1 cellular context compared by ENCODE assay signal in the genomic region with DNA sequence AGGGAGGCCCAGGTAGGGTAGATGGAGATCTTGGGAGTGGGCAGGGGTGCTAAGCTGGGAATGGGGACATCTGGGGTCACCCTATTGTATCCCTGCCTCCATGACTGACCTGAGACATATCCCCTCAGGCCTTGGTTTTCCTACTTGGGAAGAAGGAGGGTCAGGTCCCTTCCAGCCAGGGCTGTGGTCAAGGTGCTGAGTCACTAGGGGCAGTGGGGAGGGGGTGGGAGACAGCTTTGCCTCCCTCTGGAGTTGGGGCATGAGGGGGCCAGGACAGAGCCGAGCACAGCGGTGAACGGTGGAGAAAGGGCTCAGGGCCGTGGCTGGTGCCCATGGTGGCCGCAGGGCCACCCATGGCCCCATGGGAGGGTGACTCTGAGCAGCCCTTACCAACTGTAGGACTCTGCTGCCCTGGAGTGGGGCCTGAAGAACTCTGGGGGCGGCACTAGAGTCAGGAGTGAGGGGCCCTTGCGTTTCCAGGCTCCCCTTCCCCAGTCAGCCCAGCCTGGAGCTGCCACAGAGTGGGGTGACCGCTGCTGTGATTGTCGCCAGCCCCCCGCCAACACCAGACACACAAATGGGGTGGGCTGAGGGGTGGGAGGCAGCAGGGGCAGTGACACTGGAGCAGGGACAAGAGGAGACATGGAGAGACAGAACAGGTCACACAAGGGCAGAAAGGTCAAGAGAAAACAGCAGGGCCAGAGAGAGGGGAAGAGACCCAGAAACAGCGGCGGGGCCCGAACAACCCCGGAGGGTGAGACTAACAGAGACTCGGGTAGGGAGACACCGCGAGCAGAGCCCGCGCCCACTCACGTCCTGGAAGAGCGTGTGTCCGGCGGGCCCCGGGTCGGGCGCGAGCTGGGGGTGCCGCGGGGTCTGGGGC.
TF ChIP-seq lines count a peak whose summit lies in the region.

No MANE protein-coding gene starts in this region.

TF ChIP-seq in WTC11, 78 proteins besides CTCF, POLR2A, EP300 and RAD21 (continued from another document):
- TF ChIP-seq, protein P1, sequence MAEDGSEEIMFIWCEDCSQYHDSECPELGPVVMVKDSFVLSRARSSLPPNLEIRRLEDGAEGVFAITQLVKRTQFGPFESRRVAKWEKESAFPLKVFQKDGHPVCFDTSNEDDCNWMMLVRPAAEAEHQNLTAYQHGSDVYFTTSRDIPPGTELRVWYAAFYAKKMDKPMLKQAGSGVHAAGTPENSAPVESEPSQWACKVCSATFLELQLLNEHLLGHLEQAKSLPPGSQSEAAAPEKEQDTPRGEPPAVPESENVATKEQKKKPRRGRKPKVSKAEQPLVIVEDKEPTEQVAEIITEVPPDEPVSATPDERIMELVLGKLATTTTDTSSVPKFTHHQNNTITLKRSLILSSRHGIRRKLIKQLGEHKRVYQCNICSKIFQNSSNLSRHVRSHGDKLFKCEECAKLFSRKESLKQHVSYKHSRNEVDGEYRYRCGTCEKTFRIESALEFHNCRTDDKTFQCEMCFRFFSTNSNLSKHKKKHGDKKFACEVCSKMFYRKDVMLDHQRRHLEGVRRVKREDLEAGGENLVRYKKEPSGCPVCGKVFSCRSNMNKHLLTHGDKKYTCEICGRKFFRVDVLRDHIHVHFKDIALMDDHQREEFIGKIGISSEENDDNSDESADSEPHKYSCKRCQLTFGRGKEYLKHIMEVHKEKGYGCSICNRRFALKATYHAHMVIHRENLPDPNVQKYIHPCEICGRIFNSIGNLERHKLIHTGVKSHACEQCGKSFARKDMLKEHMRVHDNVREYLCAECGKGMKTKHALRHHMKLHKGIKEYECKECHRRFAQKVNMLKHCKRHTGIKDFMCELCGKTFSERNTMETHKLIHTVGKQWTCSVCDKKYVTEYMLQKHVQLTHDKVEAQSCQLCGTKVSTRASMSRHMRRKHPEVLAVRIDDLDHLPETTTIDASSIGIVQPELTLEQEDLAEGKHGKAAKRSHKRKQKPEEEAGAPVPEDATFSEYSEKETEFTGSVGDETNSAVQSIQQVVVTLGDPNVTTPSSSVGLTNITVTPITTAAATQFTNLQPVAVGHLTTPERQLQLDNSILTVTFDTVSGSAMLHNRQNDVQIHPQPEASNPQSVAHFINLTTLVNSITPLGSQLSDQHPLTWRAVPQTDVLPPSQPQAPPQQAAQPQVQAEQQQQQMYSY (CRISPR knock-in tag; IDR thresholded peaks at IDR 0.05) = no peak
- TF ChIP-seq ZNF396 (CRISPR knock-in tag; IDR thresholded peaks at IDR 0.05; ENCODE audit: borderline replicate concordance) (no peak), ZNF416 (CRISPR knock-in tag; IDR thresholded peaks at IDR 0.05) (no peak), ETV6 (CRISPR knock-in tag; IDR thresholded peaks at IDR 0.05) (no peak)
- TF ChIP-seq, protein P2, sequence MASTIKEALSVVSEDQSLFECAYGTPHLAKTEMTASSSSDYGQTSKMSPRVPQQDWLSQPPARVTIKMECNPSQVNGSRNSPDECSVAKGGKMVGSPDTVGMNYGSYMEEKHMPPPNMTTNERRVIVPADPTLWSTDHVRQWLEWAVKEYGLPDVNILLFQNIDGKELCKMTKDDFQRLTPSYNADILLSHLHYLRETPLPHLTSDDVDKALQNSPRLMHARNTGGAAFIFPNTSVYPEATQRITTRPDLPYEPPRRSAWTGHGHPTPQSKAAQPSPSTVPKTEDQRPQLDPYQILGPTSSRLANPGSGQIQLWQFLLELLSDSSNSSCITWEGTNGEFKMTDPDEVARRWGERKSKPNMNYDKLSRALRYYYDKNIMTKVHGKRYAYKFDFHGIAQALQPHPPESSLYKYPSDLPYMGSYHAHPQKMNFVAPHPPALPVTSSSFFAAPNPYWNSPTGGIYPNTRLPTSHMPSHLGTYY (CRISPR knock-in tag; IDR thresholded peaks at IDR 0.05) = no peak
